Comparison of ENCODE assay signal across 20 cellular contexts in the genomic region with DNA sequence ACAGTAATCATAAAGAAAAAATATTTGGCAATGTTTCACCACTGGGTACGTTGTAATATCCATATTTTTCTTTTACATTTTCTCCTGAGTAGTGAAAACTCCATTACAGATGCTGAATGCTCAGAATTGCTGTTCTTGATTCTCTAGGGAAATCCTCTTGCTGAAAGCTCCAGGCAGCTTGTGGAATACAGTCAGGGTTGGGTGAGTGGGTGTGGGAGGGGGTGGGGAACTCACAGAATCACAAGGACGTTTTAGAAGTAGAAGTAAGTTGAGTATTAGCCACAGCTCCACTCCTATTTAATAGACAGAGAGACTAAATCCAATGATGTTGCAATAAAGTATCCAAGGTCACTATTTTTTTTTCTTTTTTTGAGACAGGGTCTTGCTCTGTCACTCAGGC.
DNase-seq lines count a peak whose midpoint lies in the region; ATAC-seq, FAIRE-seq and TF ChIP-seq lines count a peak whose summit lies in the region.
"Had no signal": no experiment of that assay in that cellular context is flagged by ENCODE, and none has a peak within 500 bp of the region (broad histone marks: within the 10 kb centered on the region; RNA-seq: fewer than 3 reads in every experiment).

No MANE protein-coding gene starts in this region.

- intact Hi-C loops in K562 (cut with micrococcal nuclease), result no loop called here

- no peaks in the 10 kb centered on the region for H3K79me2 ChIP-seq in K562 (ENCODE audit: control insufficient read depth, insufficient read depth, low read length)

- TF ChIP-seq RAD21 in K562 (CRISPR knock-in tag; conservative IDR thresholded peaks at IDR 0.05 in 1 of 2, IDR thresholded peaks at IDR 0.05 in 1 of 2), result no peak

- H3K4me1 ChIP-seq in K562 (replicated peaks in 1 of 2; ENCODE audit: control insufficient read depth in 2 of 2, insufficient read depth in 2 of 2, low read length in 2 of 2) (no peaks in the 10 kb centered on the region), small intestine (ENCODE audit: control insufficient read depth in 2 of 2, insufficient read depth in 1 of 2, low read depth in 1 of 2, low read length in 1 of 2) (no peaks in the 10 kb centered on the region)
- H3K4me1 ChIP-seq: BLaER1 treated with 17β-estradiol and CSF1 and Interleukin-3, amounts not matched to agents 10 nM and 100 nM; Caco-2 had no signal

- DNase-seq in NCI-H2171 (lab: John Stamatoyannopoulos, UW), result peak; percentile 47
- no peak for DNase-seq in K562 (ENCODE audit: extremely low read depth in 1 of 4, low spot score in 3 of 4)
- peak; percentile 68 for DNase-seq in putamen (ENCODE audit: low spot score)
- no peak for DNase-seq in small intestine
- DNase-seq: AML-193; Caco-2; Calu3; CD4-positive, alpha-beta T cell; CD8-positive, alpha-beta T cell; DMS79 treated with DMSO at 0.1 percent for 48 hours; GF-D8 had no signal

- no peak for TF ChIP-seq POLR2A in K562 (conservative IDR thresholded peaks at IDR 0.05)

- no peak for TF ChIP-seq EP300 in K562 (IDR thresholded peaks at IDR 0.05; ENCODE audit: low read length)

- no peak overlapping the region for H3K4me2 ChIP-seq in K562 (ENCODE audit: insufficient read depth, low read length)
- H3K4me2 ChIP-seq: A549; BLaER1 treated with 17β-estradiol and CSF1 and Interleukin-3, amounts not matched to agents 10 nM and 100 nM had no signal

- H3K4me3 ChIP-seq in K562 (no peak overlapping the region), small intestine (ENCODE audit: low read depth in 1 of 2, low read length in 2 of 2) (no peak overlapping the region)
- H3K4me3 ChIP-seq: A549; BLaER1 treated with 17β-estradiol and CSF1 and Interleukin-3, amounts not matched to agents 10 nM and 100 nM had no signal

- H3K36me3 ChIP-seq in K562 (ENCODE audit: control insufficient read depth, insufficient read depth, low read length) (no peaks in the 10 kb centered on the region), small intestine (ENCODE audit: control insufficient read depth in 2 of 2, insufficient read depth in 2 of 2, low read length in 2 of 2) (no peaks in the 10 kb centered on the region)

- no peak for ATAC-seq in K562
- ATAC-seq in esophagus mucosa, result no peak
- no peak for ATAC-seq in HG03095 (IDR thresholded peaks at IDR 0.05; ENCODE audit: unreplicated experiment)
- ATAC-seq: A549; CD8-positive, alpha-beta T cell had no signal

- FAIRE-seq in K562 (lab: Jason Lieb, UNC), result no peak
- no peak for FAIRE-seq in small intestine (lab: Jason Lieb, UNC)
- FAIRE-seq: A549, D721Med, G401.6, GM12891 had no signal

- in situ Hi-C loops in K562 (cut with MboI), result no loop called here

- no peaks in the 10 kb centered on the region for H3K9me1 ChIP-seq in K562 (ENCODE audit: control insufficient read depth, insufficient read depth, low read length)

- POLR2A ChIA-PET in K562 (lab: Yijun Ruan, JAX), result no interaction called here

- H3K27ac ChIP-seq in K562 (ENCODE audit: extremely low read depth, low read depth, low read length), result no peak overlapping the region
- H3K27ac ChIP-seq in small intestine (ENCODE audit: low read depth in 1 of 2, low read length in 1 of 2), result no peak overlapping the region
- H3K27ac ChIP-seq: 22Rv1; A549; BLaER1 treated with 17β-estradiol and CSF1 and Interleukin-3, amounts not matched to agents 10 nM and 100 nM; C4-2B had no signal

- H2AFZ ChIP-seq in K562 (ENCODE audit: low read depth, low read length), result no peak overlapping the region

- CTCF ChIA-PET in K562 (lab: Yijun Ruan, JAX; ENCODE audit: low intra/inter-chr PET ratio), result no interaction called here

- H3K9ac ChIP-seq in K562 (ENCODE audit: insufficient read depth in 1 of 2, low read depth in 2 of 2, low read length in 2 of 2), result no peak overlapping the region
- H3K9ac ChIP-seq: BLaER1 treated with 17β-estradiol and CSF1 and Interleukin-3, amounts not matched to agents 10 nM and 100 nM had no signal

- BruUV-seq in K562 (replicated peaks; lab: Mats Ljungman, UMichigan), result no TSS peak

- WGBS in K562 (ENCODE audit: insufficient coverage, low coverage, missing lambda C conversion rate), result 0% methylated on average over 2 of the region's 2 CpGs
- WGBS in small intestine, 3 donors, result 37 to 66% (median 48%) methylated on average over 2 of the region's 2 CpGs

- H3K9me3 ChIP-seq in K562 (replicated peaks; ENCODE audit: control insufficient read depth, insufficient read depth, low read depth, low read length) (0 out of 2 replicates have a peak, but pooled peaks cover 2% of the 10 kb centered on the region), small intestine (ENCODE audit: control insufficient read depth, low read depth) (peaks cover 1% of the 10 kb centered on the region)

- no peak for TF ChIP-seq CTCF in K562 (IDR thresholded peaks at IDR 0.05 in 2 of 3, conservative IDR thresholded peaks at IDR 0.05 in 1 of 3; ENCODE audit: insufficient read depth in 2 of 3, low read depth in 1 of 3, low read length in 3 of 3)

- no peaks in the 10 kb centered on the region for H4K20me1 ChIP-seq in K562 (replicated peaks; ENCODE audit: control insufficient read depth, insufficient read depth, low read length)
- H4K20me1 ChIP-seq: BLaER1 treated with 17β-estradiol and CSF1 and Interleukin-3, amounts not matched to agents 10 nM and 100 nM had no signal

- H3K27me3 ChIP-seq in K562 (ENCODE audit: control insufficient read depth in 2 of 2, insufficient read depth in 2 of 2, low read length in 2 of 2) (no peaks in the 10 kb centered on the region), small intestine (ENCODE audit: control insufficient read depth in 2 of 2, insufficient read depth in 2 of 2, low read length in 2 of 2) (no peaks in the 10 kb centered on the region)
- H3K27me3 ChIP-seq: BLaER1 treated with 17β-estradiol and CSF1 and Interleukin-3, amounts not matched to agents 10 nM and 100 nM had no signal

TF ChIP-seq in K562, 482 proteins besides CTCF, POLR2A, EP300 and RAD21:
- TF ChIP-seq BMI1 (IDR thresholded peaks at IDR 0.05; ENCODE audit: low read length) (no peak), SNRNP70 (optimal IDR thresholded peaks at IDR 0.05; ENCODE audit: low read depth, low read length) (no peak), CEBPB (tag; IDR thresholded peaks at IDR 0.05) (0 out of 2 replicates have a peak, but pooled peaks have one; percentile 6)

Comparison
In these comparisons a context has a peak if more than half of its experiments do, and no peak if none do; other contexts are left out.
1. DNase-seq: peak in NCI-H2171 (single experiment) and putamen (single experiment); none in K562 (0 of 4) and small intestine (single experiment).